ENCODE assay signal across 7 cellular contexts in genomic region chr12:23423097-23423687, GRCh38.
"Had no signal": no experiment of that assay in that cellular context is flagged by ENCODE, and none has a peak within 500 bp of the region (broad histone marks: within the 10 kb centered on the region; RNA-seq: fewer than 3 reads in every experiment).

No MANE protein-coding gene starts in this region.

- H3K4me2 ChIP-seq: KMS-11 had no signal

- H3K27ac ChIP-seq: KMS-11 had no signal

- H3K27ac Mint-ChIP-seq: H9 had no signal

- H3K9me3 Mint-ChIP-seq: H9 had no signal

- DNase-seq: GOT3, H9, HCEC 1CT, IMR-90, KBM-7 had no signal

- FAIRE-seq: H54 had no signal

- H3K4me3 Mint-ChIP-seq: H9 had no signal

- H3K9ac ChIP-seq: KMS-11 had no signal
